5 cellular contexts compared by ENCODE assay signal in genomic region chr19:35028600-35028885, GRCh38. TPM values are rescaled to one million over a fixed set of nuclear protein-coding genes. Genes with fewer than 3 reads are reported as not detected.
"Had no signal": no experiment of that assay in that cellular context is flagged by ENCODE, and none has a peak within 500 bp of the region (broad histone marks: within the 10 kb centered on the region; RNA-seq: fewer than 3 reads in every experiment).

No MANE protein-coding gene starts in this region.

RNA-seq across cellular contexts. Expression of gene HPN, which starts 13.0 kb away (rescaled TPM):
- total RNA-seq: activated CD4-positive, alpha-beta T cell treated with anti-CD3 and anti-CD28 coated beads, Interleukin-2, amount 10 ng/mL, durations not matched to agents 7 days and 5 days; activated CD8-positive, alpha-beta T cell treated with anti-CD3 and anti-CD28 coated beads, Interleukin-2, amount 10 ng/mL, durations not matched to agents 7 days and 5 days; bronchial epithelial cell; M059J; T-helper 2 cell treated with Interferon-gamma antibody and Interleukin-4, amounts not matched to agents 100 ng/mL and 5 ng/mL, for 36 hours had no signal
